ENCODE assay signal across 33 cellular contexts in the genomic region with DNA sequence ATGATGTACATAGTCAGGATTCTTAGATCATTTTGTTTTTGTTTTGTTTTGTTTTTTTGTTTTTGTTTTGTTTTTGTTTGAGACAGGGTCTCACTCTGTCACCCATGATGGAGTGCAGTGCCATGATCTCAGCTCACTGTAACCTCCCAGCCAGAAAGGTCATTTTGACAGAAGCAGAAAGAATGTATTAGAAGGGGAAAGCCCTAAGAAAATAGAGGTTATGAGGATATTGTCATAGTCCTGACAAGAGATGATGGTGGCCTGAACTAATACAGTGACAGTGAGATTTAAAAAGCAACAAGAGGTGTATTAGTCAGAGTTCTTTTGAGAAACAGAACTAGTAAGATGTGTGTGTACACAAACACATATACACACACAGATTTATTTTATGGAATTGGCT.
"Had no signal": no experiment of that assay in that cellular context is flagged by ENCODE, and none has a peak within 500 bp of the region (broad histone marks: within the 10 kb centered on the region; RNA-seq: fewer than 3 reads in every experiment).

No MANE protein-coding gene starts in this region.

- H3K9me3 Mint-ChIP-seq: activated naive CD4-positive, alpha-beta T cell treated with anti-CD3 and anti-CD28 coated beads for 36 hours; activated naive CD4-positive, alpha-beta T cell treated with anti-CD3 and anti-CD28 coated beads, Interleukin-2, amount 50 U/mL, for 72 hours had no signal

- H3K4me3 ChIP-seq: adrenal gland, body of pancreas, breast epithelium, PC-9 had no signal

- H3K27me3 Mint-ChIP-seq: activated CD4-positive, alpha-beta T cell treated with anti-CD3 and anti-CD28 coated beads, Interleukin-2, amount 10 ng/mL, durations not matched to agents 7 days and 5 days had no signal

- H3K4me2 ChIP-seq: PC-9 had no signal

- H2AFZ ChIP-seq: PC-9 had no signal

- H3K4me1 Mint-ChIP-seq: activated CD4-positive, alpha-beta T cell treated with anti-CD3 and anti-CD28 coated beads, Interleukin-2, amount 10 ng/mL, durations not matched to agents 7 days and 5 days had no signal

- DNase-seq: activated CD4-positive, alpha-beta T cell treated with anti-CD3 and anti-CD28 coated beads for 1 hour; activated CD4-positive, alpha-beta T cell treated with anti-CD3 and anti-CD28 coated beads, Interleukin-2, amount 10 ng/mL, durations not matched to agents 7 days and 5 days; activated CD4-positive, alpha-beta T cell treated with anti-CD3 and anti-CD28 coated beads, Interleukin-2, amount 50 U/mL, for 48 hours; activated CD4-positive, CD25-positive, alpha-beta regulatory T cell; activated CD8-positive, alpha-beta T cell treated with anti-CD3 and anti-CD28 coated beads, Interleukin-2, amount 10 ng/mL, durations not matched to agents 7 days and 5 days; activated gamma-delta T cell treated with Interleukin-2 at 50 U/mL for 16 hours; activated naive CD4-positive, alpha-beta T cell treated with anti-CD3 and anti-CD28 coated beads for 36 hours; activated T-cell treated with anti-CD3 and anti-CD28 coated beads, Interleukin-2, amount 50 U/mL, for 24 hours; adrenal gland; body of pancreas; NCI-H1105; NCI-H1436; NCI-H1694; NCI-H1930; NCI-H2081 treated with DMSO at 0.1 percent for 48 hours; NCI-H345; NCI-H510A; NCI-H526; NCI-H748 treated with DMSO at 0.1 percent for 48 hours; NK-92 treated with Interleukin-12 subunit alpha and Interleukin-12 subunit beta, amount 100 ng/mL, for 24 hours; PC-9; SIG-M5; SW 1271; T-helper 1 cell; T-helper 2 cell; T-helper 9 cell had no signal

- H3K27me3 ChIP-seq: adrenal gland, body of pancreas had no signal

- ATAC-seq: activated CD8-positive, alpha-beta T cell treated with anti-CD3 and anti-CD28 coated beads, Interleukin-2, amount 10 ng/mL, durations not matched to agents 7 days and 5 days; activated naive CD4-positive, alpha-beta T cell treated with anti-CD3 and anti-CD28 coated beads, Interleukin-2, amount 50 U/mL, for 72 hours; body of pancreas; Right ventricle myocardium inferior; SK-N-SH treated with all-trans-retinoic acid at 6 μM for 48 hours had no signal

- H3K27ac ChIP-seq: adrenal gland, body of pancreas, breast epithelium, PC-9, RWPE1, VCaP had no signal

- H3K36me3 ChIP-seq: adrenal gland, breast epithelium had no signal

- H3K36me3 Mint-ChIP-seq: activated naive CD4-positive, alpha-beta T cell treated with anti-CD3 and anti-CD28 coated beads, Interleukin-2, amount 50 U/mL, for 72 hours had no signal

- H3K4me1 ChIP-seq: adrenal gland, body of pancreas, breast epithelium had no signal

- H3K4me3 Mint-ChIP-seq: activated CD4-positive, alpha-beta T cell treated with anti-CD3 and anti-CD28 coated beads, Interleukin-2, amount 10 ng/mL, durations not matched to agents 7 days and 5 days; activated CD8-positive, alpha-beta T cell treated with anti-CD3 and anti-CD28 coated beads, Interleukin-2, amount 10 ng/mL, durations not matched to agents 7 days and 5 days; activated naive CD4-positive, alpha-beta T cell treated with anti-CD3 and anti-CD28 coated beads for 36 hours; activated T-cell treated with anti-CD3 and anti-CD28 coated beads, Interleukin-2, amount 50 U/mL, for 24 hours had no signal

- H3K27ac Mint-ChIP-seq: activated CD4-positive, alpha-beta T cell treated with anti-CD3 and anti-CD28 coated beads, Interleukin-2, amount 10 ng/mL, durations not matched to agents 7 days and 5 days; activated CD8-positive, alpha-beta T cell treated with anti-CD3 and anti-CD28 coated beads, Interleukin-2, amount 10 ng/mL, durations not matched to agents 7 days and 5 days; activated naive CD4-positive, alpha-beta T cell treated with anti-CD3 and anti-CD28 coated beads for 36 hours; activated naive CD4-positive, alpha-beta T cell treated with anti-CD3 and anti-CD28 coated beads, Interleukin-2, amount 50 U/mL, for 72 hours; activated T-cell treated with anti-CD3 and anti-CD28 coated beads, Interleukin-2, amount 50 U/mL, for 24 hours had no signal

- H3K9me3 ChIP-seq: adrenal gland, body of pancreas, breast epithelium had no signal

- FAIRE-seq: RCC 7860 had no signal
